3 cellular contexts compared by ENCODE assay signal in genomic region chr12:43599066-43599465, GRCh38.
"Had no signal": no experiment of that assay in that cellular context is flagged by ENCODE, and none has a peak within 500 bp of the region (broad histone marks: within the 10 kb centered on the region; RNA-seq: fewer than 3 reads in every experiment).

No MANE protein-coding gene starts in this region.

- H3K4me3 ChIP-seq: GM12878 had no signal

- DNase-seq: GDM1, GF-D8 had no signal
